1 cellular context compared by ENCODE assay signal in the genomic region with DNA sequence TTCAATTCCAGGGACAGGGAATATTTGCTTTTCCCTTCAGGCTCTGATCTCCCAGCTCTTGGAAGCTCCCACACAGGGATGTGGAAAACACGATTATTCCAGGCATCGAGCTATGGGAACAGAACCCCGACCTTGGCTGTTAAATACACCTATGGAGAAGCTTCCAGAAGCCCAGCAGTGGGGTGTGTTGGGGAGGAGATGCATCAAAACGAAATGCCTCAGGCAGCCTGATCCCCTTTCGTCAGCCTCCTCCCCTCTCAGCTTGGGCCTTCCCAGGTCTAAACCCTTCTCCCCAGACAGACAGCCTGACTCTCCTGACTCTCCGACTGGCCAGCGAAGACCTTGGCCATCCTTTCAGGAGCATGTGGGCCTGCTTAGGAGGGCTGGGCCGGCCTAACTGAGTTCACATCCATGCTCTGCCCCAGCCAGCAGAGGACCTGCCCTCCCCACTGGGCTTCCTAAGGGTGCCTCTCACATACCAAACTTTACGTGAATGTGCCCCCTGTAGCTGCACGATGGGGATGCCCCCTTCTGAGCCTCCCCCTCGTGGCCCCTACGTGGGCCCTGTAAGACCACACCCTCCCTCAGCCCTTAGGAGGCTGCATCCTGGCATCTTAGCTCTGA.
A peak's percentile ranks its signal among the peaks of the same experiment; 100 is the strongest.
TF ChIP-seq lines count a peak whose summit lies in the region.

No MANE protein-coding gene starts in this region.

TF ChIP-seq in K562, 482 proteins besides CTCF, POLR2A, EP300 and RAD21 (continued from another document):
- peak; percentile 22 for TF ChIP-seq PRDM10 (IDR thresholded peaks at IDR 0.05; ENCODE audit: partially characterized antibody)
- no peak for TF ChIP-seq FOXP1 (CRISPR knock-in tag; IDR thresholded peaks at IDR 0.05)
